In the genomic region with DNA sequence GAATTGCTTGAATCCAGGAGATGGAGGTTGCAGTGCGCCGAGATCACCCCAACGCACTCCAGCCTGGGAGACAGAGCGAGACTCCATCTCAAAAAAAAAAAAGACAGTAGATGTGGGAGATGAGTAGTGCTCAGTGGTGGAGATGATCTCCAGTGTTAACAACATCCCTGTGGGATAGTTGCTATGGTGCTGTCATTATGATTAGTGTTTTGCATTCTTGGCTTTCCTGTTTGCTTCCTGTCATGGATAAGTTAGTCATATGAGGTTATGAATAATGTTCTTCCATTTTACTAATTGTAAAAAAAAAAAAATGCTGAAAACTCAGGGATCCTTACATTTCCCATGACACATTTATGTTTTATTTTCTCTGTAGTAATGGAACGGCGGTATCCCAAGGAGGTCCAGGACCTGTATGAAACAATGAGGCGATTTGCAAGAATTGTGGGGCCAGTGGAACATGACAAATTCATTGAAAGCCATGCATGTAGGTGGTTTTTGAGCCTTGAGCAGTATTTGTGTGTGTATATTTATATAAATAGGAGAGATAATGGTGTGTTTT, we compare ENCODE assay signal across 20 cellular contexts. TPM values are rescaled to one million over a fixed set of nuclear protein-coding genes. Genes with fewer than 3 reads are reported as not detected.
A peak's percentile ranks its signal among the peaks of the same experiment; 100 is the strongest.
DNase-seq lines count a peak whose midpoint lies in the region; ATAC-seq, FAIRE-seq and TF ChIP-seq lines count a peak whose summit lies in the region.
"Had no signal": no experiment of that assay in that cellular context is flagged by ENCODE, and none has a peak within 500 bp of the region (broad histone marks: within the 10 kb centered on the region; RNA-seq: fewer than 3 reads in every experiment).

No MANE protein-coding gene starts in this region.

- H3K9me3 ChIP-seq in A673 (ENCODE audit: low read depth, low read length, poor library complexity, severe bottlenecking) = no peaks in the 10 kb centered on the region
- no peaks in the 10 kb centered on the region for H3K9me3 ChIP-seq in K562 (replicated peaks; ENCODE audit: control insufficient read depth, insufficient read depth, low read depth, low read length)
- H3K9me3 ChIP-seq: Caco-2, colonic mucosa, right atrium auricular region, thyroid gland had no signal

- TF ChIP-seq POLR2A in K562 (conservative IDR thresholded peaks at IDR 0.05) = no peak

- intact Hi-C loops in A673 (cut with micrococcal nuclease; ENCODE audit: unreplicated experiment) = no loop called here
- intact Hi-C loops in K562 (cut with micrococcal nuclease) = no loop called here
- intact Hi-C loops in CD14-positive monocyte (cut with micrococcal nuclease) = no loop called here

- no peaks in the 10 kb centered on the region for H3K9me3 Mint-ChIP-seq in CD14-positive monocyte
- H3K9me3 Mint-ChIP-seq: neural progenitor cell had no signal

- no peaks in the 10 kb centered on the region for H3K27me3 Mint-ChIP-seq in CD14-positive monocyte (ENCODE audit: low read depth in 3 of 3)

- H3K4me2 ChIP-seq in K562 (ENCODE audit: insufficient read depth, low read length) = no peak overlapping the region
- H3K4me2 ChIP-seq: neural progenitor cell had no signal

- DNase-seq in A673 (ENCODE audit: low spot score) = peak; percentile 14
- DNase-seq in HTR-8/SVneo (ENCODE audit: insufficient read length, low spot score) = peak; percentile 88
- no peak for DNase-seq in K562 (ENCODE audit: extremely low read depth in 1 of 4, low spot score in 3 of 4)
- peak; percentile 82 to 92 for DNase-seq in foreskin keratinocyte
- no peak for DNase-seq in HT-29 (ENCODE audit: low spot score)
- DNase-seq in NOMO-1 (lab: John Stamatoyannopoulos, UW; ENCODE audit: unreplicated experiment in 2 of 2) = no peak
- DNase-seq in CD14-positive monocyte (ENCODE audit: low spot score) = no peak
- DNase-seq in AG08396 (ENCODE audit: low spot score) = no peak
- DNase-seq: activated CD4-positive, alpha-beta T cell treated with anti-CD3 and anti-CD28 coated beads, Interleukin-2, amount 50 U/mL, for 48 hours; amygdala; Caco-2; colonic mucosa; NCI-H2081 treated with DMSO at 0.1 percent for 48 hours; NCI-H748 treated with DMSO at 0.1 percent for 48 hours; SHP77; thyroid gland had no signal

- H3K27ac Mint-ChIP-seq in CD14-positive monocyte = peak overlapping the region in 1 of 7 donors; percentile 41
- H3K27ac Mint-ChIP-seq: neural progenitor cell had no signal

- H3K4me1 ChIP-seq in A673 (ENCODE audit: insufficient read depth, low read length, poor library complexity, severe bottlenecking) = no peaks in the 10 kb centered on the region
- H3K4me1 ChIP-seq in K562 (replicated peaks in 1 of 2; ENCODE audit: control insufficient read depth in 2 of 2, insufficient read depth in 2 of 2, low read length in 2 of 2) = no peaks in the 10 kb centered on the region
- peaks cover 11% of the 10 kb centered on the region for H3K4me1 ChIP-seq in foreskin keratinocyte
- H3K4me1 ChIP-seq: Caco-2, colonic mucosa, right atrium auricular region, thyroid gland had no signal

- TF ChIP-seq EP300 in K562 (IDR thresholded peaks at IDR 0.05; ENCODE audit: low read length) = no peak

- FAIRE-seq in HTR-8/SVneo (lab: Jason Lieb, UNC) (no peak), K562 (lab: Jason Lieb, UNC) (no peak)
- FAIRE-seq: GM18507, GM19239 had no signal

- TF ChIP-seq CTCF in A673 (conservative IDR thresholded peaks at IDR 0.05; ENCODE audit: low read depth, low read length) = no peak
- TF ChIP-seq CTCF in K562 (IDR thresholded peaks at IDR 0.05 in 2 of 3, conservative IDR thresholded peaks at IDR 0.05 in 1 of 3; ENCODE audit: insufficient read depth in 2 of 3, low read depth in 1 of 3, low read length in 3 of 3) = no peak
- TF ChIP-seq CTCF in foreskin keratinocyte (conservative IDR thresholded peaks at IDR 0.05) = no peak
- no peak for TF ChIP-seq CTCF in CD14-positive monocyte (IDR thresholded peaks at IDR 0.05)

- in situ Hi-C loops in K562 (cut with MboI) = no loop called here

- no peaks in the 10 kb centered on the region for H3K9me1 ChIP-seq in K562 (ENCODE audit: control insufficient read depth, insufficient read depth, low read length)

- no peak for ATAC-seq in K562
- peak; percentile 95 for ATAC-seq in foreskin keratinocyte

- H4K20me1 ChIP-seq in K562 (replicated peaks; ENCODE audit: control insufficient read depth, insufficient read depth, low read length) = no peaks in the 10 kb centered on the region

- POLR2A ChIA-PET in A673 (lab: Charles Lee; ENCODE audit: low non-redundant PET) (no interaction called here), K562 (lab: Yijun Ruan, JAX) (no interaction called here)

- no peaks in the 10 kb centered on the region for H3K27me3 ChIP-seq in A673 (replicated peaks; ENCODE audit: insufficient read depth, low read depth, low read length, poor library complexity)
- H3K27me3 ChIP-seq in K562 (ENCODE audit: control insufficient read depth in 2 of 2, insufficient read depth in 2 of 2, low read length in 2 of 2) = no peaks in the 10 kb centered on the region
- H3K27me3 ChIP-seq in foreskin keratinocyte = no peaks in the 10 kb centered on the region
- H3K27me3 ChIP-seq: colonic mucosa, neural progenitor cell, right atrium auricular region, thyroid gland had no signal

- no TSS peak for BruUV-seq in A673 (replicated peaks; lab: Mats Ljungman, UMichigan)
- BruUV-seq in K562 (replicated peaks; lab: Mats Ljungman, UMichigan) = no TSS peak

- peaks cover 60 to 79% of the 10 kb centered on the region in 2 donors for H3K36me3 Mint-ChIP-seq in CD14-positive monocyte

- H2AFZ ChIP-seq in K562 (ENCODE audit: low read depth, low read length) = no peak overlapping the region
- H2AFZ ChIP-seq: neural progenitor cell had no signal

- H3K27ac ChIP-seq in A673 (ENCODE audit: low read depth, low read length, poor library complexity, severe bottlenecking) (no peak overlapping the region), K562 (ENCODE audit: extremely low read depth, low read depth, low read length) (no peak overlapping the region), foreskin keratinocyte (no peak overlapping the region)
- H3K27ac ChIP-seq: colonic mucosa, neural progenitor cell, right atrium auricular region, thyroid gland had no signal

- H3K4me3 ChIP-seq in A673 (ENCODE audit: low read depth, low read length, poor library complexity, severe bottlenecking) (no peak overlapping the region), K562 (no peak overlapping the region)
- H3K4me3 ChIP-seq: colonic mucosa, neural progenitor cell, right atrium auricular region, thyroid gland had no signal

- WGBS in K562 (ENCODE audit: insufficient coverage, low coverage, missing lambda C conversion rate) = 91% methylated on average over 7 of the region's 7 CpGs

- H3K9ac ChIP-seq in K562 (ENCODE audit: insufficient read depth in 1 of 2, low read depth in 2 of 2, low read length in 2 of 2) = no peak overlapping the region
- H3K9ac ChIP-seq: neural progenitor cell had no signal

- TF ChIP-seq RAD21 in K562 (CRISPR knock-in tag; conservative IDR thresholded peaks at IDR 0.05 in 1 of 2, IDR thresholded peaks at IDR 0.05 in 1 of 2) = no peak

- no peaks in the 10 kb centered on the region for H3K4me1 Mint-ChIP-seq in CD14-positive monocyte

- H3K79me2 ChIP-seq in K562 (ENCODE audit: control insufficient read depth, insufficient read depth, low read length) = no peaks in the 10 kb centered on the region

- H3K36me3 ChIP-seq in A673 (ENCODE audit: insufficient read depth, low read length, poor library complexity, severe bottlenecking) (peaks cover 9% of the 10 kb centered on the region), K562 (ENCODE audit: control insufficient read depth, insufficient read depth, low read length) (peaks cover 46% of the 10 kb centered on the region; the same call in 2 of the 3 replicates)
- H3K36me3 ChIP-seq: colonic mucosa had no signal

- H3K4me3 Mint-ChIP-seq in CD14-positive monocyte = no peak overlapping the region
- H3K4me3 Mint-ChIP-seq: neural progenitor cell had no signal

- CTCF ChIA-PET in A673 (lab: Charles Lee) = no interaction called here
- CTCF ChIA-PET in K562 (lab: Yijun Ruan, JAX; ENCODE audit: low intra/inter-chr PET ratio) = interaction anchor here (0.7 kb wide), 1 partner anchor 48 kb away, joined by 5 read pairs; no protein-coding TSS in a partner anchor

RNA-seq across cellular contexts. Expression of a gene that starts 24.6 kb away (rescaled TPM):
- total RNA-seq in A673 (2021) (13.8 and 14.0 TPM in 2 replicates), K562 (2014; rRNA removed) (27.7 and 37.2 TPM in 2 replicates), K562 (2014; rRNA removed; fragmentation: Illumina TruSeq; extraction: Trizol) (19.6 and 20.2 TPM in 2 replicates), K562 (2015; rRNA removed; fragmentation: Illumina TruSeq; extraction: Trizol) (23.6 and 26.9 TPM in 2 replicates), K562 (2021) (24.8 and 25.3 TPM in 2 replicates), foreskin keratinocyte (128 and 131 TPM in 2 replicates)
- 14.7 and 22.3 TPM in 2 replicates for total RNA-seq in K562 (2011; cell fraction: chromatin; rRNA removed; ENCODE audit: low replicate concordance)
- 15.7 and 17.9 TPM in 2 replicates for total RNA-seq in K562 (2011; cell fraction: nucleolus; rRNA removed)
- total RNA-seq in K562 (2011; cell fraction: nucleoplasm; rRNA removed) = 15.3 and 18.4 TPM in 2 replicates
- polyA plus RNA-seq in K562 (2011; rRNA removed) (21.4 and 36.7 TPM in 2 replicates), K562 (2014; fragmentation: Illumina TruSeq; extraction: Trizol) (36.2 and 43.1 TPM in 2 replicates), K562 (2014; fragmentation: Nextera tagmentation; extraction: Ambion mirVana) (10 to 100 TPM; 64.0 to 74.0 TPM), K562 (2014; rRNA removed) (31.8 and 38.0 TPM in 2 replicates), foreskin keratinocyte (117 and 128 TPM in 2 replicates), CD14-positive monocyte (1 to 10 TPM in 1 of 2 donors, under 1 TPM in 1; 0.24 to 1.1 TPM)
- 26.9 and 54.6 TPM in 2 replicates for polyA plus RNA-seq in K562 (2011; cell fraction: cytosol; rRNA removed)
- polyA plus RNA-seq in K562 (2011; cell fraction: nucleus; rRNA removed) = 11.2 and 17.7 TPM in 2 replicates
- 21.4 and 25.4 TPM in 2 replicates for polyA plus RNA-seq in K562 (2012)
- polyA minus RNA-seq in K562 (2011; rRNA and poly(A)+ RNA removed) = 12.8 and 26.0 TPM in 2 replicates
- polyA minus RNA-seq in K562 (2011; cell fraction: cytosol; rRNA and poly(A)+ RNA removed) = 8.5 and 12.9 TPM in 2 replicates
- 4.0 and 4.1 TPM in 2 replicates for polyA minus RNA-seq in K562 (2011; cell fraction: nucleus; rRNA and poly(A)+ RNA removed)
- total RNA-seq in HT-29 (2014; rRNA removed; shearing (Covaris generic)) = 64.2 and 71.4 TPM in 2 replicates

RNA-seq across cellular contexts. Expression of a gene that starts 58.5 kb away (rescaled TPM):
- total RNA-seq in A673 (2021) (17.9 and 21.4 TPM in 2 replicates), K562 (2014; rRNA removed) (13.8 and 20.0 TPM in 2 replicates), K562 (2014; rRNA removed; fragmentation: Illumina TruSeq; extraction: Trizol) (25.0 and 27.0 TPM in 2 replicates), K562 (2015; rRNA removed; fragmentation: Illumina TruSeq; extraction: Trizol) (21.8 and 24.1 TPM in 2 replicates), K562 (2021) (24.8 and 26.9 TPM in 2 replicates), foreskin keratinocyte (14.2 and 16.0 TPM in 2 replicates)
- total RNA-seq in K562 (2011; cell fraction: chromatin; rRNA removed; ENCODE audit: low replicate concordance) = 94.9 and 117 TPM in 2 replicates
- total RNA-seq in K562 (2011; cell fraction: nucleolus; rRNA removed) = 54.7 and 67.1 TPM in 2 replicates
- total RNA-seq in K562 (2011; cell fraction: nucleoplasm; rRNA removed) = 48.3 and 51.1 TPM in 2 replicates
- polyA plus RNA-seq in K562 (2011; rRNA removed) (13.6 and 24.6 TPM in 2 replicates), K562 (2014; fragmentation: Illumina TruSeq; extraction: Trizol) (27.1 and 37.7 TPM in 2 replicates), K562 (2014; fragmentation: Nextera tagmentation; extraction: Ambion mirVana) (10 to 100 TPM; 28.0 to 33.5 TPM), K562 (2014; rRNA removed) (18.5 and 21.3 TPM in 2 replicates), foreskin keratinocyte (7.2 and 8.9 TPM in 2 replicates), CD14-positive monocyte (1 to 10 TPM; 2.9 to 4.3 TPM)
- polyA plus RNA-seq in K562 (2011; cell fraction: cytosol; rRNA removed) = 7.5 and 9.1 TPM in 2 replicates
- 32.1 and 42.8 TPM in 2 replicates for polyA plus RNA-seq in K562 (2011; cell fraction: nucleus; rRNA removed)
- 21.9 and 30.7 TPM in 2 replicates for polyA plus RNA-seq in K562 (2012)
- polyA minus RNA-seq in K562 (2011; rRNA and poly(A)+ RNA removed) = 37.8 and 62.7 TPM in 2 replicates
- 10.0 and 13.8 TPM in 2 replicates for polyA minus RNA-seq in K562 (2011; cell fraction: cytosol; rRNA and poly(A)+ RNA removed)
- polyA minus RNA-seq in K562 (2011; cell fraction: nucleus; rRNA and poly(A)+ RNA removed) = 32.9 and 33.0 TPM in 2 replicates
- 20.0 and 30.6 TPM in 2 replicates for total RNA-seq in HT-29 (2014; rRNA removed; shearing (Covaris generic))

RNA-seq across cellular contexts. Expression of a gene that starts 58.5 kb away (rescaled TPM):
- 68.3 and 79.2 TPM in 2 replicates for total RNA-seq in A673 (2021)
- 448 and 898 TPM in 2 replicates for total RNA-seq in K562 (2011; cell fraction: chromatin; rRNA removed; ENCODE audit: low replicate concordance)
- total RNA-seq in K562 (2011; cell fraction: nucleolus; rRNA removed) = 215 and 247 TPM in 2 replicates
- 361 and 377 TPM in 2 replicates for total RNA-seq in K562 (2011; cell fraction: nucleoplasm; rRNA removed)
- 47.0 and 67.8 TPM in 2 replicates for total RNA-seq in K562 (2014; rRNA removed)
- total RNA-seq in K562 (2014; rRNA removed; fragmentation: Illumina TruSeq; extraction: Trizol) = 88.4 and 95.3 TPM in 2 replicates
- 94.7 and 100 TPM in 2 replicates for total RNA-seq in K562 (2015; rRNA removed; fragmentation: Illumina TruSeq; extraction: Trizol)
- 135 and 151 TPM in 2 replicates for total RNA-seq in K562 (2021)
- polyA plus RNA-seq in K562 (2011; rRNA removed) = 64.7 and 103 TPM in 2 replicates
- 76.2 and 81.2 TPM in 2 replicates for polyA plus RNA-seq in K562 (2011; cell fraction: cytosol; rRNA removed)
- 143 and 189 TPM in 2 replicates for polyA plus RNA-seq in K562 (2011; cell fraction: nucleus; rRNA removed)
- 48.1 and 76.8 TPM in 2 replicates for polyA plus RNA-seq in K562 (2012)
- polyA plus RNA-seq in K562 (2014; fragmentation: Illumina TruSeq; extraction: Trizol) = 93.5 and 94.1 TPM in 2 replicates
- 10 to 100 TPM; 35.9 to 42.9 TPM for polyA plus RNA-seq in K562 (2014; fragmentation: Nextera tagmentation; extraction: Ambion mirVana)
- polyA plus RNA-seq in K562 (2014; rRNA removed) = 54.9 and 55.3 TPM in 2 replicates
- polyA minus RNA-seq in K562 (2011; rRNA and poly(A)+ RNA removed) = 202 and 328 TPM in 2 replicates
- polyA minus RNA-seq in K562 (2011; cell fraction: cytosol; rRNA and poly(A)+ RNA removed) = 111 and 229 TPM in 2 replicates
- 265 and 290 TPM in 2 replicates for polyA minus RNA-seq in K562 (2011; cell fraction: nucleus; rRNA and poly(A)+ RNA removed)
- total RNA-seq in foreskin keratinocyte = 89.8 and 90.2 TPM in 2 replicates
- 30.1 and 33.2 TPM in 2 replicates for polyA plus RNA-seq in foreskin keratinocyte
- total RNA-seq in HT-29 (2014; rRNA removed; shearing (Covaris generic)) = 84.4 and 111 TPM in 2 replicates
- 1 to 10 TPM; 3.5 to 4.6 TPM for polyA plus RNA-seq in CD14-positive monocyte

Comparison
In these comparisons a context has a peak if more than half of its experiments do, and no peak if none do; other contexts are left out.
1. DNase-seq: peak in A673 (single experiment), HTR-8/SVneo (single experiment) and foreskin keratinocyte (2 of 2); none in K562 (0 of 4), HT-29 (single experiment), NOMO-1 (0 of 2), CD14-positive monocyte (single experiment) and AG08396 (single experiment).